ENCODE assay signal across 8 cellular contexts in genomic region chr16:28218109-28218508, GRCh38. TPM values are rescaled to one million over a fixed set of nuclear protein-coding genes. Genes with fewer than 3 reads are reported as not detected.
DNase-seq lines count a peak whose midpoint lies in the region; TF ChIP-seq lines count a peak whose summit lies in the region.

No MANE protein-coding gene starts in this region.

- no peaks in the 10 kb centered on the region for H3F3A ChIP-seq in MM.1S (ENCODE audit: insufficient read depth, low read length)

- peaks cover 5% of the 10 kb centered on the region for H3K4me1 Mint-ChIP-seq in activated CD4-positive, alpha-beta memory T cell treated with anti-CD3 and anti-CD28 coated beads, Interleukin-2, amount 10 ng/mL, durations not matched to agents 7 days and 5 days

- no peaks in the 10 kb centered on the region for H3K27me3 ChIP-seq in MM.1S (replicated peaks; ENCODE audit: insufficient read depth, low read length)

- no peaks in the 10 kb centered on the region for H3K9me3 ChIP-seq in MM.1S (replicated peaks; ENCODE audit: insufficient read depth, low read length)

- CTCF ChIA-PET in activated CD4-positive, alpha-beta memory T cell treated with anti-CD3 and anti-CD28 coated beads, Interleukin-2, amount 10 ng/mL, durations not matched to agents 7 days and 5 days (lab: Charles Lee), result interaction anchor here (0.6 to 7.1 kb wide), 26 partner anchors 9 to 472 kb away, joined by 3 to 85 read pairs (median 4); no protein-coding TSS in a partner anchor

- TF ChIP-seq CTCF in MM.1S (IDR thresholded peaks at IDR 0.05; ENCODE audit: low read length), result peak; percentile 42

- H3K4me3 ChIP-seq in MM.1S (ENCODE audit: low read length), result no peak overlapping the region

- H3K27me3 Mint-ChIP-seq in activated CD4-positive, alpha-beta memory T cell treated with anti-CD3 and anti-CD28 coated beads, Interleukin-2, amount 10 ng/mL, durations not matched to agents 7 days and 5 days, result no peaks in the 10 kb centered on the region

- H3K36me3 ChIP-seq in MM.1S (replicated peaks; ENCODE audit: insufficient read depth, low read length), result no peaks in the 10 kb centered on the region

- H3K9ac ChIP-seq in MM.1S (ENCODE audit: low read length), result no peak overlapping the region

- no peaks in the 10 kb centered on the region for H3K9me2 ChIP-seq in MM.1S (replicated peaks; ENCODE audit: insufficient read depth, low read length)

- H3K27ac ChIP-seq in MM.1S (ENCODE audit: low read length), result no peak overlapping the region

- H3K79me2 ChIP-seq in MM.1S (ENCODE audit: low read length), result no peaks in the 10 kb centered on the region

- no peaks in the 10 kb centered on the region for H3K36me3 Mint-ChIP-seq in activated CD4-positive, alpha-beta memory T cell treated with anti-CD3 and anti-CD28 coated beads, Interleukin-2, amount 10 ng/mL, durations not matched to agents 7 days and 5 days (ENCODE audit: low read depth)

- no peak overlapping the region for H3K27ac Mint-ChIP-seq in activated CD4-positive, alpha-beta memory T cell treated with anti-CD3 and anti-CD28 coated beads, Interleukin-2, amount 10 ng/mL, durations not matched to agents 7 days and 5 days

- no peak overlapping the region for H3K4me2 ChIP-seq in MM.1S (ENCODE audit: low read depth, low read length)

- H2AFZ ChIP-seq in MM.1S (ENCODE audit: low read length), result no peak overlapping the region

- H4K20me1 ChIP-seq in MM.1S (ENCODE audit: insufficient read depth, low read length), result no peaks in the 10 kb centered on the region

- POLR2A ChIA-PET in activated CD4-positive, alpha-beta memory T cell treated with anti-CD3 and anti-CD28 coated beads, Interleukin-2, amount 10 ng/mL, durations not matched to agents 7 days and 5 days (lab: Charles Lee), result interaction anchor here (0.6 to 2.9 kb wide), 7 partner anchors 24 to 138 kb away, joined by 3 to 11 read pairs (median 3); no protein-coding TSS in a partner anchor

- peak; percentile 20 to 57 for DNase-seq in NCI-H524 (lab: John Stamatoyannopoulos, UW)
- no peak for DNase-seq in NCI-H524 treated with DMSO at 0.1 percent for 48 hours (lab: John Stamatoyannopoulos, UW)
- peak; percentile 40 for DNase-seq in MM.1S
- DNase-seq in activated CD4-positive, alpha-beta memory T cell treated with anti-CD3 and anti-CD28 coated beads, Interleukin-2, amount 10 ng/mL, durations not matched to agents 7 days and 5 days, result peak; percentile 68
- DNase-seq in fibroblast of peridontal ligament (ENCODE audit: extremely low read depth), result peak; percentile 59
- DNase-seq in stimulated activated CD4-positive, alpha-beta T cell treated with anti-CD3 and anti-CD28 coated beads, Interleukin-2, amount 100 ng/mL, for 4 hours (ENCODE audit: low read depth), result peak; percentile 52
- no peak for DNase-seq in NCI-H345 treated with DMSO at 0.1 percent for 48 hours (lab: John Stamatoyannopoulos, UW; ENCODE audit: unreplicated experiment)
- no peak for DNase-seq in NCI-H2171 (lab: John Stamatoyannopoulos, UW)

- H3K4me3 Mint-ChIP-seq in activated CD4-positive, alpha-beta memory T cell treated with anti-CD3 and anti-CD28 coated beads, Interleukin-2, amount 10 ng/mL, durations not matched to agents 7 days and 5 days, result no peak overlapping the region

- no peaks in the 10 kb centered on the region for H3K4me1 ChIP-seq in MM.1S (ENCODE audit: low read length)

- H3K9me3 Mint-ChIP-seq in activated CD4-positive, alpha-beta memory T cell treated with anti-CD3 and anti-CD28 coated beads, Interleukin-2, amount 10 ng/mL, durations not matched to agents 7 days and 5 days, result no peaks in the 10 kb centered on the region

RNA-seq across cellular contexts. Expression of gene XPO6, which starts 6.3 kb away (rescaled TPM):
- total RNA-seq in activated CD4-positive, alpha-beta memory T cell treated with anti-CD3 and anti-CD28 coated beads, Interleukin-2, amount 10 ng/mL, durations not matched to agents 7 days and 5 days, result 100 to 1,000 TPM; 218 to 223 TPM

Comparison
In these comparisons a context has a peak if more than half of its experiments do, and no peak if none do; other contexts are left out.
1. DNase-seq: peak in NCI-H524 (2 of 2), MM.1S (single experiment), activated CD4-positive, alpha-beta memory T cell treated with anti-CD3 and anti-CD28 coated beads, Interleukin-2, amount 10 ng/mL, durations not matched to agents 7 days and 5 days (single experiment), fibroblast of peridontal ligament (single experiment) and stimulated activated CD4-positive, alpha-beta T cell treated with anti-CD3 and anti-CD28 coated beads, Interleukin-2, amount 100 ng/mL, for 4 hours (single experiment); none in NCI-H524 treated with DMSO at 0.1 percent for 48 hours (single experiment), NCI-H345 treated with DMSO at 0.1 percent for 48 hours (single experiment) and NCI-H2171 (single experiment).